In the genomic region with DNA sequence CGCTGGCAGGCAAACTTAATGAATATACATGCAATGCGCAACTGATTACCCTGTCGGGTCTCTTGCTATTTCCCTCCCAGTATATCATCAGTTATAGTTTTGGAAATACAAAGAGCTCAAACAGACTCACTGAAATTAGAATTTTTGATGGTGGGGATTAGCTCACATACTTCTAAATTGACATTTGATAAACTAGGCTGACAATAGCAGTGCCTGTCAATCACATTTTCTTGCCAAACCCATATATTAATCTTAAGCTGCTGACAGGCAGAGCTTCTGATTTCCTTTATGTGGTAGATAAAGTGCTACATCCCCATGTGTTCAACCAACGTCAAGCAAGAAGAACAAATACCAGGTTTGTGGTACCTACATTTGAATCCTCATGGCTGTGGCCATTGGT, we compare ENCODE assay signal across 21 cellular contexts.
DNase-seq lines count a peak whose midpoint lies in the region; TF ChIP-seq lines count a peak whose summit lies in the region.
"Had no signal": no experiment of that assay in that cellular context is flagged by ENCODE, and none has a peak within 500 bp of the region (broad histone marks: within the 10 kb centered on the region; RNA-seq: fewer than 3 reads in every experiment).

No MANE protein-coding gene starts in this region.

- H3K4me2 ChIP-seq in neural cell (ENCODE audit: low read length): peak overlapping the region; percentile 10
- H3K4me2 ChIP-seq: A549; BLaER1 treated with 17β-estradiol and CSF1 and Interleukin-3, amounts not matched to agents 10 nM and 100 nM; GM23338 had no signal

- H3K4me1 Mint-ChIP-seq in MCF 10A (ENCODE audit: insufficient read depth, unreplicated experiment) (peaks cover 19% of the 10 kb centered on the region), brain (peaks cover 64% of the 10 kb centered on the region), glutamatergic neuron (ENCODE audit: low read depth, unreplicated experiment) (peaks cover 7% of the 10 kb centered on the region), nephron progenitor cell (peaks cover 36% of the 10 kb centered on the region)
- H3K4me1 Mint-ChIP-seq: CD14-positive monocyte; CD8-positive, alpha-beta memory T cell had no signal

- H3K27ac ChIP-seq in breast epithelium: no peak overlapping the region
- H3K27ac ChIP-seq in neural cell (ENCODE audit: low read length): peak overlapping the region; percentile 72
- H3K27ac ChIP-seq: A549; BLaER1 treated with 17β-estradiol and CSF1 and Interleukin-3, amounts not matched to agents 10 nM and 100 nM had no signal

- CTCF ChIA-PET in MCF 10A (lab: Yijun Ruan, JAX): no interaction called here

- peak overlapping the region; percentile 3 for H3K9ac ChIP-seq in neural cell (ENCODE audit: low read length)
- H3K9ac ChIP-seq: BLaER1 treated with 17β-estradiol and CSF1 and Interleukin-3, amounts not matched to agents 10 nM and 100 nM had no signal

- H3K9me3 Mint-ChIP-seq in MCF 10A (ENCODE audit: unreplicated experiment) (no peaks in the 10 kb centered on the region), brain (peaks cover 0 to 5% (median 2%) of the 10 kb centered on the region in 5 experiments), glutamatergic neuron (ENCODE audit: unreplicated experiment) (no peaks in the 10 kb centered on the region), nephron progenitor cell (peaks cover 3% of the 10 kb centered on the region)
- H3K9me3 Mint-ChIP-seq: CD4-positive, alpha-beta T cell; GM23338 had no signal

- TF ChIP-seq CTCF in MCF 10A (IDR thresholded peaks at IDR 0.05; ENCODE audit: unreplicated experiment): no peak
- no peak for TF ChIP-seq CTCF in breast epithelium (IDR thresholded peaks at IDR 0.05)
- TF ChIP-seq CTCF in brain (conservative IDR thresholded peaks at IDR 0.05): no peak
- TF ChIP-seq CTCF in neural cell (IDR thresholded peaks at IDR 0.05; ENCODE audit: poor library complexity, severe bottlenecking): no peak
- no peak for TF ChIP-seq CTCF in glutamatergic neuron (IDR thresholded peaks at IDR 0.05; ENCODE audit: partially characterized antibody, unreplicated experiment)
- no peak for TF ChIP-seq CTCF in nephron progenitor cell (IDR thresholded peaks at IDR 0.05)

- H3F3A ChIP-seq in neural cell (ENCODE audit: insufficient read depth, low read length, poor library complexity, severe bottlenecking): peaks cover 6% of the 10 kb centered on the region

- H3K9me3 ChIP-seq in breast epithelium (no peaks in the 10 kb centered on the region), neural cell (ENCODE audit: low read length) (no peaks in the 10 kb centered on the region)
- H3K9me3 ChIP-seq: A549; BE2C; BLaER1 treated with 17β-estradiol and CSF1 and Interleukin-3, amounts not matched to agents 10 nM and 100 nM; HAP-1 had no signal

- no peaks in the 10 kb centered on the region for H3K4me1 ChIP-seq in breast epithelium
- H3K4me1 ChIP-seq: BE2C; BLaER1 treated with 17β-estradiol and CSF1 and Interleukin-3, amounts not matched to agents 10 nM and 100 nM had no signal

- no peaks in the 10 kb centered on the region for H3K36me3 Mint-ChIP-seq in MCF 10A (ENCODE audit: insufficient read depth, unreplicated experiment)
- peaks cover 30% of the 10 kb centered on the region for H3K36me3 Mint-ChIP-seq in brain
- no peaks in the 10 kb centered on the region for H3K36me3 Mint-ChIP-seq in glutamatergic neuron (ENCODE audit: unreplicated experiment)
- H3K36me3 Mint-ChIP-seq in nephron progenitor cell (ENCODE audit: low read depth): no peaks in the 10 kb centered on the region
- H3K36me3 Mint-ChIP-seq: CD14-positive monocyte; CD8-positive, alpha-beta memory T cell had no signal

- TF ChIP-seq POLR2A in breast epithelium (IDR thresholded peaks at IDR 0.05): no peak

- intact Hi-C loops in MCF 10A (cut with micrococcal nuclease) (no loop called here), breast epithelium (cut with DNase I; ENCODE audit: low total_unique reads) (no loop called here)

- H3K27ac Mint-ChIP-seq in MCF 10A (ENCODE audit: low read depth, unreplicated experiment): peak overlapping the region; percentile 8
- H3K27ac Mint-ChIP-seq in brain: peak overlapping the region; percentile 11 to 70 (median 38)
- H3K27ac Mint-ChIP-seq in glutamatergic neuron (ENCODE audit: unreplicated experiment): no peak overlapping the region
- no peak overlapping the region for H3K27ac Mint-ChIP-seq in nephron progenitor cell
- H3K27ac Mint-ChIP-seq: CD14-positive monocyte; CD4-positive, alpha-beta T cell; CD8-positive, alpha-beta memory T cell; GM23338 had no signal

- no peak for TF ChIP-seq RAD21 in neural cell (conservative IDR thresholded peaks at IDR 0.05)

- POLR2A ChIA-PET in MCF 10A (lab: Yijun Ruan, JAX): no interaction called here

- H3K9me2 ChIP-seq in neural cell (ENCODE audit: insufficient read depth, low read length): no peaks in the 10 kb centered on the region

- no peak overlapping the region for H3K4me3 ChIP-seq in breast epithelium
- peak overlapping the region; percentile 27 for H3K4me3 ChIP-seq in neural cell (ENCODE audit: low read length)
- H3K4me3 ChIP-seq: A549; BLaER1 treated with 17β-estradiol and CSF1 and Interleukin-3, amounts not matched to agents 10 nM and 100 nM; GM23338; HAP-1 had no signal

- H3K27me3 Mint-ChIP-seq in MCF 10A (ENCODE audit: insufficient read depth, unreplicated experiment): no peaks in the 10 kb centered on the region
- H3K27me3 Mint-ChIP-seq in brain: no peaks in the 10 kb centered on the region
- no peaks in the 10 kb centered on the region for H3K27me3 Mint-ChIP-seq in glutamatergic neuron (ENCODE audit: unreplicated experiment)
- no peaks in the 10 kb centered on the region for H3K27me3 Mint-ChIP-seq in nephron progenitor cell (ENCODE audit: low read depth, poor library complexity)

- DNase-seq in MCF 10A (ENCODE audit: unreplicated experiment) (no peak), breast epithelium (ENCODE audit: low spot score in 2 of 2) (no peak), glutamatergic neuron (no peak), nephron progenitor cell (no peak)
- DNase-seq: 8988T; ACHN; AML-193; BE2C; CD4-positive, alpha-beta T cell; CD8-positive, alpha-beta memory T cell; DMS 273 treated with DMSO at 0.1 percent for 48 hours; DMS79; EL; GDM1 had no signal

- H3K4me3 Mint-ChIP-seq in MCF 10A (ENCODE audit: unreplicated experiment): no peak overlapping the region
- H3K4me3 Mint-ChIP-seq in brain: no peak overlapping the region
- no peak overlapping the region for H3K4me3 Mint-ChIP-seq in glutamatergic neuron (ENCODE audit: unreplicated experiment)
- no peak overlapping the region for H3K4me3 Mint-ChIP-seq in nephron progenitor cell
- H3K4me3 Mint-ChIP-seq: CD14-positive monocyte; CD4-positive, alpha-beta T cell; CD8-positive, alpha-beta memory T cell; GM23338 had no signal

- H3K27me3 ChIP-seq in breast epithelium: no peaks in the 10 kb centered on the region
- no peaks in the 10 kb centered on the region for H3K27me3 ChIP-seq in neural cell (ENCODE audit: insufficient read depth, low read depth, low read length)
- H3K27me3 ChIP-seq: BE2C; BLaER1 treated with 17β-estradiol and CSF1 and Interleukin-3, amounts not matched to agents 10 nM and 100 nM had no signal

- peak; percentile 69 for TF ChIP-seq EP300 in neural cell (conservative IDR thresholded peaks at IDR 0.05; ENCODE audit: poor library complexity, severe bottlenecking)

- H3K36me3 ChIP-seq in breast epithelium (no peaks in the 10 kb centered on the region), neural cell (ENCODE audit: insufficient read depth, low read length) (no peaks in the 10 kb centered on the region)
- H3K36me3 ChIP-seq: BE2C; BLaER1 treated with 17β-estradiol and CSF1 and Interleukin-3, amounts not matched to agents 10 nM and 100 nM; HAP-1 had no signal

- BruUV-seq in MCF 10A (replicated peaks; lab: Mats Ljungman, UMichigan): no TSS peak

- no peaks in the 10 kb centered on the region for H4K20me1 ChIP-seq in neural cell (ENCODE audit: insufficient read depth)
- H4K20me1 ChIP-seq: BLaER1 treated with 17β-estradiol and CSF1 and Interleukin-3, amounts not matched to agents 10 nM and 100 nM had no signal

- H3K79me2 ChIP-seq in neural cell (replicated peaks; ENCODE audit: insufficient read depth, low read length): no peaks in the 10 kb centered on the region

- H2AFZ ChIP-seq in neural cell (ENCODE audit: low read depth, low read length): no peak overlapping the region
- H2AFZ ChIP-seq: GM23338 had no signal

TF ChIP-seq in neural cell, 6 proteins besides CTCF, POLR2A, EP300 and RAD21:
- TF ChIP-seq TAF1 (IDR thresholded peaks at IDR 0.05; ENCODE audit: low read depth) (no peak), POLR2AphosphoS5 (IDR thresholded peaks at IDR 0.05) (peak; percentile 10)

Comparison
In these comparisons a context has a peak if more than half of its experiments do, and no peak if none do; other contexts are left out.
1. H3K27ac Mint-ChIP-seq: peak in MCF 10A (single experiment) and brain (5 of 5); none in glutamatergic neuron (single experiment) and nephron progenitor cell (single experiment).